ENCODE assay signal across 8 cellular contexts in genomic region chr3:150540297-150540696, GRCh38.
"Had no signal": no experiment of that assay in that cellular context is flagged by ENCODE, and none has a peak within 500 bp of the region (broad histone marks: within the 10 kb centered on the region; RNA-seq: fewer than 3 reads in every experiment).

No MANE protein-coding gene starts in this region.

- H3K27ac Mint-ChIP-seq: HFFc6 had no signal

- ATAC-seq: HCT116 had no signal

- H3K4me3 ChIP-seq: GM23248, HAP-1 had no signal

- DNase-seq: GM23248, GOT3, H7, HFFc6, IMR-90 had no signal

- H3K4me3 Mint-ChIP-seq: HFFc6 had no signal

- H3K9me3 ChIP-seq: HAP-1 had no signal

- H3K9ac ChIP-seq: GM23248 had no signal

- H3K27ac ChIP-seq: GM23248, HL-60 had no signal

- H2AFZ ChIP-seq: GM23248 had no signal

- H3K9me3 Mint-ChIP-seq: HFFc6 had no signal
